In the genomic region with DNA sequence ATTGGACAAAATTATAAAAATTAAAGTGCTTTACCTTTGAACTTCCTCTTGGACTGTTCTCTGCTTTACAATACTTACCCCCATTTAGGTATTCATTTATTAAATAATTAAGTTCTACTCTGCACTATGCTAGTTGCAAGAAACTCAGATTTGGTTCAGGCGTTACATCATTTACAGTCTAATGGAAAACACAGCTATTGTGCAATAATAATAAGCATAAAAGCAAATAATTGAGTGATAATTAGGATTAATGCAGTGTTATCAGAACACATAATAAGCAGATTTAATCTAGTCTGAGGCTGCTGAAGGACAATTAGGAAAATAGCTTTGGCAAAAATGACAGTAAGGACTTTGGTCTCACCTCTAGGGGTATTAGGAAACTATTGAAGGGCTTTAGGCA, we compare ENCODE assay signal across 23 cellular contexts.
A peak's percentile ranks its signal among the peaks of the same experiment; 100 is the strongest.
DNase-seq lines count a peak whose midpoint lies in the region; ATAC-seq, FAIRE-seq and TF ChIP-seq lines count a peak whose summit lies in the region.
"Had no signal": no experiment of that assay in that cellular context is flagged by ENCODE, and none has a peak within 500 bp of the region (broad histone marks: within the 10 kb centered on the region; RNA-seq: fewer than 3 reads in every experiment).

No MANE protein-coding gene starts in this region.

- H3K27me3 ChIP-seq in HepG2 (ENCODE audit: control insufficient read depth in 1 of 2, insufficient read depth in 2 of 2, low read length in 2 of 2) (peaks cover 0 to 8% of the 10 kb centered on the region in 2 experiments; a peak in 3 of 5 replicates), right lobe of liver (no peaks in the 10 kb centered on the region), K562 (ENCODE audit: control insufficient read depth in 2 of 2, insufficient read depth in 2 of 2, low read length in 2 of 2) (peaks cover 0 to 5% of the 10 kb centered on the region in 2 experiments; a peak in 2 of 5 replicates), testis (no peaks in the 10 kb centered on the region)
- H3K27me3 ChIP-seq: BLaER1 treated with 17β-estradiol and CSF1 and Interleukin-3, amounts not matched to agents 10 nM and 100 nM had no signal

- CTCF ChIA-PET in HepG2 (lab: Yijun Ruan, JAX; ENCODE audit: low intra/inter-chr PET ratio, low total read pairs) (no interaction called here), K562 (lab: Yijun Ruan, JAX; ENCODE audit: low intra/inter-chr PET ratio) (no interaction called here)

- H3K4me2 ChIP-seq in HepG2 (ENCODE audit: low read depth, low read length) (no peak overlapping the region), K562 (ENCODE audit: insufficient read depth, low read length) (no peak overlapping the region)
- H3K4me2 ChIP-seq: A549; BLaER1 treated with 17β-estradiol and CSF1 and Interleukin-3, amounts not matched to agents 10 nM and 100 nM had no signal

- no peak overlapping the region for H3K4me3 ChIP-seq in HepG2 (replicated peaks in 1 of 3; ENCODE audit: insufficient read depth in 1 of 3, low read depth in 2 of 3, low read length in 3 of 3)
- H3K4me3 ChIP-seq in right lobe of liver, result no peak overlapping the region
- H3K4me3 ChIP-seq in K562, result no peak overlapping the region
- H3K4me3 ChIP-seq in testis, result no peak overlapping the region
- H3K4me3 ChIP-seq: A549; BLaER1 treated with 17β-estradiol and CSF1 and Interleukin-3, amounts not matched to agents 10 nM and 100 nM; GM12878 had no signal

- no peaks in the 10 kb centered on the region for H3K9me3 ChIP-seq in HepG2 (ENCODE audit: low read length)
- H3K9me3 ChIP-seq in right lobe of liver, result no peaks in the 10 kb centered on the region
- H3K9me3 ChIP-seq in K562 (replicated peaks; ENCODE audit: control insufficient read depth, insufficient read depth, low read depth, low read length), result no peaks in the 10 kb centered on the region
- no peaks in the 10 kb centered on the region for H3K9me3 ChIP-seq in testis
- H3K9me3 ChIP-seq: A549; BLaER1 treated with 17β-estradiol and CSF1 and Interleukin-3, amounts not matched to agents 10 nM and 100 nM had no signal

- POLR2A ChIA-PET in HepG2 (lab: Yijun Ruan, JAX), result no interaction called here
- POLR2A ChIA-PET in K562 (lab: Yijun Ruan, JAX), result no interaction called here

- no peaks in the 10 kb centered on the region for H3K9me1 ChIP-seq in K562 (ENCODE audit: control insufficient read depth, insufficient read depth, low read length)

- DNase-seq in HepG2 (ENCODE audit: low spot score), result no peak
- DNase-seq in right lobe of liver, result no peak
- no peak for DNase-seq in K562 (ENCODE audit: extremely low read depth in 1 of 4, low spot score in 3 of 4)
- DNase-seq in testis, result no peak
- no peak for DNase-seq in sciatic nerve (ENCODE audit: low spot score)
- DNase-seq: AML-193; Caco-2; Calu3; CD4-positive, alpha-beta T cell; CD8-positive, alpha-beta T cell; DMS 273 treated with DMSO at 0.1 percent for 48 hours; DMS153; DMS79; DND-41; EL; GDM1 had no signal

- TF ChIP-seq CTCF in HepG2 (CRISPR knock-in tag; IDR thresholded peaks at IDR 0.05) (no peak), right lobe of liver (IDR thresholded peaks at IDR 0.05) (no peak), K562 (IDR thresholded peaks at IDR 0.05 in 2 of 3, conservative IDR thresholded peaks at IDR 0.05 in 1 of 3; ENCODE audit: insufficient read depth in 2 of 3, low read depth in 1 of 3, low read length in 3 of 3) (no peak), testis (IDR thresholded peaks at IDR 0.05) (no peak)

- H4K20me1 ChIP-seq in HepG2 (ENCODE audit: insufficient read depth, low read length), result no peaks in the 10 kb centered on the region
- H4K20me1 ChIP-seq in K562 (replicated peaks; ENCODE audit: control insufficient read depth, insufficient read depth, low read length), result no peaks in the 10 kb centered on the region
- H4K20me1 ChIP-seq: BLaER1 treated with 17β-estradiol and CSF1 and Interleukin-3, amounts not matched to agents 10 nM and 100 nM had no signal

- H3K9ac ChIP-seq in HepG2 (ENCODE audit: insufficient read depth, low read depth, low read length) (no peak overlapping the region), K562 (ENCODE audit: insufficient read depth in 1 of 2, low read depth in 2 of 2, low read length in 2 of 2) (no peak overlapping the region)
- H3K9ac ChIP-seq: BLaER1 treated with 17β-estradiol and CSF1 and Interleukin-3, amounts not matched to agents 10 nM and 100 nM had no signal

- BruUV-seq in HepG2 (replicated peaks; lab: Mats Ljungman, UMichigan), result no TSS peak
- no TSS peak for BruUV-seq in K562 (replicated peaks; lab: Mats Ljungman, UMichigan)

- TF ChIP-seq RAD21 in HepG2 (CRISPR knock-in tag; IDR thresholded peaks at IDR 0.05) (no peak), K562 (CRISPR knock-in tag; conservative IDR thresholded peaks at IDR 0.05 in 1 of 2, IDR thresholded peaks at IDR 0.05 in 1 of 2) (no peak)

- H3K79me2 ChIP-seq in HepG2 (ENCODE audit: insufficient read depth, low read length), result no peaks in the 10 kb centered on the region
- no peaks in the 10 kb centered on the region for H3K79me2 ChIP-seq in K562 (ENCODE audit: control insufficient read depth, insufficient read depth, low read length)

- TF ChIP-seq POLR2A in HepG2 (IDR thresholded peaks at IDR 0.05; ENCODE audit: insufficient read depth in 1 of 2, low read depth in 2 of 2, low read length in 2 of 2) (no peak), right lobe of liver (IDR thresholded peaks at IDR 0.05) (no peak), K562 (conservative IDR thresholded peaks at IDR 0.05) (no peak), testis (IDR thresholded peaks at IDR 0.05) (no peak)

- no peak for FAIRE-seq in HepG2 (lab: Jason Lieb, UNC)
- no peak for FAIRE-seq in K562 (lab: Jason Lieb, UNC)
- FAIRE-seq: A549, GM12878, GM12892, GM18507 had no signal

- H2AFZ ChIP-seq in HepG2 (ENCODE audit: low read length) (no peak overlapping the region), K562 (ENCODE audit: low read depth, low read length) (no peak overlapping the region)

- ATAC-seq in HepG2, result no peak
- ATAC-seq in right lobe of liver, result no peak
- ATAC-seq in K562, result no peak
- no peak for ATAC-seq in sciatic nerve
- ATAC-seq: A549; CD8-positive, alpha-beta T cell; GM12878 had no signal

- H3K36me3 ChIP-seq in HepG2 (replicated peaks in 1 of 2; ENCODE audit: control insufficient read depth in 1 of 2, insufficient read depth in 2 of 2, low read length in 2 of 2) (no peaks in the 10 kb centered on the region), right lobe of liver (no peaks in the 10 kb centered on the region), K562 (ENCODE audit: control insufficient read depth, insufficient read depth, low read length) (no peaks in the 10 kb centered on the region), testis (ENCODE audit: low read depth, missing control alignments) (no peaks in the 10 kb centered on the region)
- H3K36me3 ChIP-seq: BLaER1 treated with 17β-estradiol and CSF1 and Interleukin-3, amounts not matched to agents 10 nM and 100 nM had no signal

- H3K4me1 ChIP-seq in HepG2 (ENCODE audit: insufficient read depth, low read length), result no peaks in the 10 kb centered on the region
- H3K4me1 ChIP-seq in right lobe of liver, result no peaks in the 10 kb centered on the region
- no peaks in the 10 kb centered on the region for H3K4me1 ChIP-seq in K562 (replicated peaks in 1 of 2; ENCODE audit: control insufficient read depth in 2 of 2, insufficient read depth in 2 of 2, low read length in 2 of 2)
- H3K4me1 ChIP-seq in testis, result no peaks in the 10 kb centered on the region
- H3K4me1 ChIP-seq: A549; BLaER1 treated with 17β-estradiol and CSF1 and Interleukin-3, amounts not matched to agents 10 nM and 100 nM; Caco-2 had no signal

- intact Hi-C loops in HepG2 (cut with micrococcal nuclease; ENCODE audit: unreplicated experiment) (no loop called here), right lobe of liver (cut with DNase I) (no loop called here), K562 (cut with micrococcal nuclease) (no loop called here), testis (cut with DNase I; ENCODE audit: low total_unique reads) (no loop called here), sciatic nerve (cut with DNase I) (no loop called here)

- TF ChIP-seq EP300 in HepG2 (IDR thresholded peaks at IDR 0.05; ENCODE audit: low read depth in 2 of 2, low read length in 2 of 2), result no peak
- no peak for TF ChIP-seq EP300 in HepG2 (CRISPR knock-in tag; IDR thresholded peaks at IDR 0.05; ENCODE audit: borderline replicate concordance)
- no peak for TF ChIP-seq EP300 in K562 (IDR thresholded peaks at IDR 0.05; ENCODE audit: low read length)

- in situ Hi-C loops in HepG2 (cut with HindIII; ENCODE audit: extremely low pct_ligation_motif_present, low pct_unique_long_range_greater_than_20kb), result no loop called here
- in situ Hi-C loops in K562 (cut with MboI), result no loop called here

- H3K27ac ChIP-seq in HepG2 (ENCODE audit: extremely low read length, insufficient read depth, low read length), result no peak overlapping the region
- H3K27ac ChIP-seq in right lobe of liver, result no peak overlapping the region
- no peak overlapping the region for H3K27ac ChIP-seq in K562 (ENCODE audit: extremely low read depth, low read depth, low read length)
- no peak overlapping the region for H3K27ac ChIP-seq in testis
- H3K27ac ChIP-seq: 22Rv1; A549; BLaER1 treated with 17β-estradiol and CSF1 and Interleukin-3, amounts not matched to agents 10 nM and 100 nM; C4-2B had no signal

- 5% methylated on average over 1 of the region's 1 CpG for WGBS in HepG2 (ENCODE audit: low lambda C conversion rate)
- 75% methylated on average over 1 of the region's 1 CpG for WGBS in right lobe of liver (ENCODE audit: insufficient coverage, low coverage, low lambda C conversion rate, missing lambda C conversion rate)
- WGBS in K562 (ENCODE audit: insufficient coverage, low coverage, missing lambda C conversion rate), result 0% methylated on average over 1 of the region's 1 CpG
- WGBS in testis, 2 donors, result 89 to 90% methylated on average over 1 of the region's 1 CpG

TF ChIP-seq in HepG2, 621 proteins besides CTCF, POLR2A, EP300 and RAD21:
- TF ChIP-seq CEBPB (IDR thresholded peaks at IDR 0.05; ENCODE audit: borderline replicate concordance, low read depth, low read length) (peak; percentile 74), ZNF101 (CRISPR knock-in tag; IDR thresholded peaks at IDR 0.05; ENCODE audit: borderline replicate concordance, low read depth) (no peak)

TF ChIP-seq in K562, 482 proteins besides CTCF, POLR2A, EP300 and RAD21 (continues in another document):
- TF ChIP-seq DNMT1 (IDR thresholded peaks at IDR 0.05), result no peak
- no peak for TF ChIP-seq C11orf30 (IDR thresholded peaks at IDR 0.05; ENCODE audit: low read depth)
- TF ChIP-seq CEBPG (CRISPR knock-in tag; IDR thresholded peaks at IDR 0.05), result no peak
- peak in 1 of 2 experiments; percentile 88; a peak in 2 of 4 replicates for TF ChIP-seq CEBPG (tag; conservative IDR thresholded peaks at IDR 0.05 in 1 of 2, IDR thresholded peaks at IDR 0.05 in 1 of 2)
- TF ChIP-seq XRCC3 (IDR thresholded peaks at IDR 0.05), result no peak
- no peak for TF ChIP-seq USF2 (CRISPR knock-in tag; IDR thresholded peaks at IDR 0.05)

Comparison
In these comparisons a context has a peak if more than half of its experiments do, and no peak if none do; other contexts are left out.
1. Of the 241 proteins assayed by ChIP-seq in both HepG2 and K562: peak only in HepG2: none; only in K562: none; in both: CEBPB; in neither: 239; mixed calls (peak in some experiments, not most) for 1.